ENCODE assay signal across 8 cellular contexts in genomic region chr20:35226126-35226774, GRCh38. TPM values are rescaled to one million over a fixed set of nuclear protein-coding genes. Genes with fewer than 3 reads are reported as not detected.
DNase-seq lines count a peak whose midpoint lies in the region; TF ChIP-seq lines count a peak whose summit lies in the region.

TSS of gene MMP24 (plus strand) at chr20:35226690. CDS start at chr20:35226739, 49 bp downstream.

- peaks cover 5% of the 10 kb centered on the region for H3K4me1 Mint-ChIP-seq in progenitor cell of endocrine pancreas (ENCODE audit: low read depth)

- no peak for TF ChIP-seq CTCF in progenitor cell of endocrine pancreas (IDR thresholded peaks at IDR 0.05; ENCODE audit: unreplicated experiment)

- H3K36me3 Mint-ChIP-seq in progenitor cell of endocrine pancreas (ENCODE audit: insufficient read depth): no peaks in the 10 kb centered on the region

- peak within 1 kb of the TSS; percentile 15 for H3K4me3 ChIP-seq in endocrine pancreas (ENCODE audit: control insufficient read depth, insufficient read depth, low read length)

- no peaks in the 10 kb centered on the region for H3K4me1 ChIP-seq in endocrine pancreas (ENCODE audit: control insufficient read depth, insufficient read depth, low read length)

- peak within 1 kb of the TSS; percentile 67 for H3K9ac ChIP-seq in endocrine pancreas (ENCODE audit: control insufficient read depth, insufficient read depth, low read length)

- peak within 1 kb of the TSS; percentile 10 for H3K27ac Mint-ChIP-seq in progenitor cell of endocrine pancreas

- H3K9me3 Mint-ChIP-seq in progenitor cell of endocrine pancreas (ENCODE audit: low read depth): no peaks in the 10 kb centered on the region

- no peaks in the 10 kb centered on the region for H3K36me3 ChIP-seq in endocrine pancreas (ENCODE audit: control insufficient read depth, insufficient read depth, low read length)

- H3K9me3 ChIP-seq in endocrine pancreas (ENCODE audit: control insufficient read depth, low read length): no peaks in the 10 kb centered on the region

- H3K27me3 Mint-ChIP-seq in progenitor cell of endocrine pancreas: peaks cover 58% of the 10 kb centered on the region

- DNase-seq in D341Med (ENCODE audit: low spot score) (peak; percentile 80), NCI-H748 treated with DMSO at 0.1 percent for 48 hours (lab: John Stamatoyannopoulos, UW) (peak; percentile 31), progenitor cell of endocrine pancreas (ENCODE audit: low spot score, unreplicated experiment) (no peak), RKO (ENCODE audit: low spot score) (no peak), NCI-H2171 (lab: John Stamatoyannopoulos, UW) (no peak), amniotic stem cell (lab: John Stamatoyannopoulos, UW) (no peak), superior temporal gyrus (ENCODE audit: extremely low spot score) (no peak)

- H3K4me3 Mint-ChIP-seq in progenitor cell of endocrine pancreas (ENCODE audit: low read depth): peak within 1 kb of the TSS; percentile 70

- H3K27me3 ChIP-seq in endocrine pancreas (ENCODE audit: control insufficient read depth, insufficient read depth, low read length): no peaks in the 10 kb centered on the region

RNA-seq across cellular contexts. Expression of gene MMP24, which starts in this region (rescaled TPM):
- total RNA-seq in progenitor cell of endocrine pancreas: 3.4 TPM in 2 replicates

Comparison
In these comparisons a context has a peak if more than half of its experiments do, and no peak if none do; other contexts are left out.
1. DNase-seq: peak in D341Med (single experiment) and NCI-H748 treated with DMSO at 0.1 percent for 48 hours (single experiment); none in progenitor cell of endocrine pancreas (single experiment), RKO (single experiment), NCI-H2171 (single experiment), amniotic stem cell (single experiment) and superior temporal gyrus (single experiment).